1 cellular context compared by ENCODE assay signal in the genomic region with DNA sequence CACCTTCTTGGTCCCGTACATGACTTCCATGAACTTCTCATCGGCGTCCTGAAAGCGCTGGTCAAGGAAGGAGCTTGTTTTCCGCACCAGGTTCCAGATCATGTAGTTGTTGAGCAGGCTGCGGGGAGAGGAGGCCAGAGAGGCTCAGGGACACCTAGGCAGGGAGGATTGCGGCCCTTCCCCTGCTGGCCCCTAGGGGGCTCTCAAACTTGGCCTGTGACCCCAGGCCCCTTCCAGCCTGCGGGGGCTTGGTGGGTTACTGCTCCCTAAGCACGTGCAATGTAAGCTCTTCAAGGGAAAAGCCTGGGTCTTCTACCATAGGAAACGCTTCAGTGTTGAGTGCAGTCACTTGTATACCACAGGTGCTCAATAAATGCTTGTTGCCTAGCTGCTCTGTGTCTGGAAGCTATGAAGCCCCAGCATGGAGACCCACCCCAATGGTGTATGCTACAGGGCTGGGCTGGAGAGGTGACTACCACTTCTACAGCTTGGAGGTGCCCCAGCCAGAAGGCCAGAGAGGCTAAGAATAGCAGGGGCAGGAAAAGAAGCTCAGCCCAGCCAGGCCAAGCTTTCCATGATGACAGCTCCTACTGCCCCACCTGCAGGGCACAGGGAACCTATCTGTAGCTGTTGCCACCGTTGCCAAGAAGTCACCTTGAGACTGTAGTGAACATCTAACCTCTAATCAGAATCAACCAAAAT.
TF ChIP-seq lines count a peak whose summit lies in the region.

No MANE protein-coding gene starts in this region.

TF ChIP-seq in K562, 482 proteins besides CTCF, POLR2A, EP300 and RAD21 (continued from another document):
- TF ChIP-seq, protein P1, sequence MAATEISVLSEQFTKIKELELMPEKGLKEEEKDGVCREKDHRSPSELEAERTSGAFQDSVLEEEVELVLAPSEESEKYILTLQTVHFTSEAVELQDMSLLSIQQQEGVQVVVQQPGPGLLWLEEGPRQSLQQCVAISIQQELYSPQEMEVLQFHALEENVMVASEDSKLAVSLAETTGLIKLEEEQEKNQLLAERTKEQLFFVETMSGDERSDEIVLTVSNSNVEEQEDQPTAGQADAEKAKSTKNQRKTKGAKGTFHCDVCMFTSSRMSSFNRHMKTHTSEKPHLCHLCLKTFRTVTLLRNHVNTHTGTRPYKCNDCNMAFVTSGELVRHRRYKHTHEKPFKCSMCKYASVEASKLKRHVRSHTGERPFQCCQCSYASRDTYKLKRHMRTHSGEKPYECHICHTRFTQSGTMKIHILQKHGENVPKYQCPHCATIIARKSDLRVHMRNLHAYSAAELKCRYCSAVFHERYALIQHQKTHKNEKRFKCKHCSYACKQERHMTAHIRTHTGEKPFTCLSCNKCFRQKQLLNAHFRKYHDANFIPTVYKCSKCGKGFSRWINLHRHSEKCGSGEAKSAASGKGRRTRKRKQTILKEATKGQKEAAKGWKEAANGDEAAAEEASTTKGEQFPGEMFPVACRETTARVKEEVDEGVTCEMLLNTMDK (IDR thresholded peaks at IDR 0.05; ENCODE audit: borderline replicate concordance, insufficient read depth, low read depth, low read length, poor library complexity, severe bottlenecking): peak; percentile 32
- TF ChIP-seq ZBTB7A (IDR thresholded peaks at IDR 0.05; ENCODE audit: borderline replicate concordance, control insufficient read depth, low read depth, low read length) (peak; percentile 65; the same call in 1 of the 2 replicates), ADNP (tag; IDR thresholded peaks at IDR 0.05) (0 out of 2 replicates have a peak, but pooled peaks have one; percentile 38)
TF ChIP-seq in K562: peak in this region for 4.
